In genomic region chr5:67003906-67004729, GRCh38 we compare ENCODE assay signal across 8 cellular contexts.
A peak's percentile ranks its signal among the peaks of the same experiment; 100 is the strongest.
DNase-seq lines count a peak whose midpoint lies in the region; FAIRE-seq and TF ChIP-seq lines count a peak whose summit lies in the region.

No MANE protein-coding gene starts in this region.

- no peaks in the 10 kb centered on the region for H3K9me1 ChIP-seq in endothelial cell of umbilical vein (replicated peaks; ENCODE audit: control insufficient read depth, extremely low read depth, insufficient read depth, low read length)

- CTCF ChIA-PET in endothelial cell of umbilical vein (lab: Charles Lee) = interaction anchor here (0.6 to 2.7 kb wide), 13 partner anchors 9 to 189 kb away, joined by 3 to 17 read pairs (median 4); no protein-coding TSS in a partner anchor

- H3K9me3 ChIP-seq in endothelial cell of umbilical vein (replicated peaks; ENCODE audit: control insufficient read depth, insufficient read depth, low read length) = no peaks in the 10 kb centered on the region
- H3K9me3 ChIP-seq in mesodermal cell (ENCODE audit: control insufficient read depth, low read length) = no peaks in the 10 kb centered on the region

- dilution Hi-C loops in endothelial cell of umbilical vein (cut with MboI; ENCODE audit: extremely low pct_ligation_motif_present, low sequenced_read_pairs) = no loop called here

- intact Hi-C loops in endothelial cell of umbilical vein (cut with micrococcal nuclease) = loop anchor here (1.0 to 10.0 kb wide), 8 partner anchors 11 to 301 kb away; no protein-coding TSS in a partner anchor

- no peaks in the 10 kb centered on the region for H3K27me3 ChIP-seq in endothelial cell of umbilical vein (ENCODE audit: control insufficient read depth in 2 of 2, insufficient read depth in 2 of 2, low read length in 2 of 2)

- no peak for TF ChIP-seq CTCF in endothelial cell of umbilical vein (IDR thresholded peaks at IDR 0.05; ENCODE audit: extremely low read depth in 1 of 2, insufficient read depth in 1 of 2, low read depth in 1 of 2, low read length in 2 of 2)

- peaks cover 43% of the 10 kb centered on the region for H3K79me2 ChIP-seq in endothelial cell of umbilical vein (ENCODE audit: control insufficient read depth, insufficient read depth, low read length)

- peak overlapping the region; percentile 99 for H3K4me2 ChIP-seq in endothelial cell of umbilical vein (ENCODE audit: insufficient read depth, low read length)

- BruUV-seq in endothelial cell of umbilical vein (replicated peaks; lab: Mats Ljungman, UMichigan) = no TSS peak

- FAIRE-seq in endothelial cell of umbilical vein (lab: Jason Lieb, UNC) = peak; percentile 97

- H3K9ac ChIP-seq in endothelial cell of umbilical vein (replicated peaks; ENCODE audit: extremely low read depth, insufficient read depth, low read length) = peak overlapping the region; percentile 97

- peak overlapping the region; percentile 52 to 93 (median 87) for H3K4me3 ChIP-seq in endothelial cell of umbilical vein (replicated peaks in 1 of 3; ENCODE audit: insufficient read depth in 1 of 3, low read depth in 1 of 3, low read length in 3 of 3)
- H3K4me3 ChIP-seq in mesodermal cell (ENCODE audit: extremely low read depth, insufficient read depth, low read length, poor library complexity, severe bottlenecking) = peak overlapping the region; percentile 56

- H3K4me1 ChIP-seq in endothelial cell of umbilical vein (ENCODE audit: control insufficient read depth, extremely low read depth, insufficient read depth, low read length) = peaks cover 36% of the 10 kb centered on the region
- peaks cover 16% of the 10 kb centered on the region for H3K4me1 ChIP-seq in mesodermal cell (ENCODE audit: control insufficient read depth, insufficient read depth, low read length, poor library complexity, severe bottlenecking)

- TF ChIP-seq POLR2A in endothelial cell of umbilical vein (IDR thresholded peaks at IDR 0.05; ENCODE audit: low read depth, low read length) = peak; percentile 95

- H3K36me3 ChIP-seq in endothelial cell of umbilical vein (ENCODE audit: control insufficient read depth in 2 of 2, extremely low read depth in 1 of 2, insufficient read depth in 2 of 2, low read length in 2 of 2) = no peaks in the 10 kb centered on the region
- no peaks in the 10 kb centered on the region for H3K36me3 ChIP-seq in mesodermal cell (ENCODE audit: control insufficient read depth, insufficient read depth, low read length)

- DNase-seq in SIG-M5 treated with dmso at 0.1 percent for 504 hours (lab: John Stamatoyannopoulos, UW; ENCODE audit: unreplicated experiment) (peak; percentile 19), SIG-M5 (lab: John Stamatoyannopoulos, UW) (no peak), HT-29 (ENCODE audit: low spot score) (peak; percentile 87), NOMO-1 treated with dmso at 0.1 percent for 144 hours (lab: John Stamatoyannopoulos, UW; ENCODE audit: unreplicated experiment) (peak; percentile 43), activated T-cell treated with anti-CD3 and anti-CD28 coated beads for 1 hour (ENCODE audit: low read depth) (peak; percentile 79), endothelial cell of umbilical vein (ENCODE audit: low read depth, low spot score) (peak; percentile 99)
- peak; percentile 78 for DNase-seq in stimulated activated CD8-positive, alpha-beta memory T cell treated with anti-CD3 and anti-CD28 coated beads, Interleukin-12 subunit alpha, Interleukin-12 subunit beta, amount 100 ng/mL, for 4 hours (ENCODE audit: low read depth)

- peak overlapping the region; percentile 13 for H2AFZ ChIP-seq in endothelial cell of umbilical vein (ENCODE audit: low read depth, low read length)

- WGBS in mesodermal cell (ENCODE audit: insufficient coverage in 2 of 2), 2 experiments = 2 to 4% methylated on average over 20 to 27 of the region's 54 CpGs

- POLR2A ChIA-PET in endothelial cell of umbilical vein (lab: Charles Lee) = interaction anchor here (0.7 to 2.7 kb wide), 2 partner anchors 10 to 51 kb away, joined by 4 to 45 read pairs; no protein-coding TSS in a partner anchor

- H3K27ac ChIP-seq in endothelial cell of umbilical vein (ENCODE audit: insufficient read depth, low read depth, low read length) = peak overlapping the region; percentile 94
- H3K27ac ChIP-seq in mesodermal cell (ENCODE audit: low read depth, low read length, severe bottlenecking) = peak overlapping the region; percentile 86

- H4K20me1 ChIP-seq in endothelial cell of umbilical vein (replicated peaks; ENCODE audit: control insufficient read depth, extremely low read depth, insufficient read depth, low read length) = no peaks in the 10 kb centered on the region

TF ChIP-seq in endothelial cell of umbilical vein, 7 proteins besides CTCF, POLR2A, EP300 and RAD21:
- peak; percentile 21 for TF ChIP-seq FOS (IDR thresholded peaks at IDR 0.05; ENCODE audit: borderline replicate concordance, insufficient read depth, low read length)
- TF ChIP-seq GATA2 (IDR thresholded peaks at IDR 0.05; ENCODE audit: insufficient read depth, insufficient read length, low read depth, low read length) = peak; percentile 91
- no peak for TF ChIP-seq MYC (IDR thresholded peaks at IDR 0.05; ENCODE audit: low read depth, low read length)
- no peak for TF ChIP-seq EZH2 (IDR thresholded peaks at IDR 0.05; ENCODE audit: borderline replicate concordance, low read depth, low read length, severe bottlenecking)
- TF ChIP-seq POLR2AphosphoS5 (IDR thresholded peaks at IDR 0.05; ENCODE audit: insufficient read depth, low read depth, low read length) = peak; percentile 93
- peak; percentile 38 for TF ChIP-seq JUN (IDR thresholded peaks at IDR 0.05; ENCODE audit: borderline replicate concordance, insufficient read depth, insufficient read length, low read depth)
- no peak for TF ChIP-seq MAX (IDR thresholded peaks at IDR 0.05; ENCODE audit: insufficient read depth, insufficient read length)
